ENCODE assay signal across 24 cellular contexts in genomic region chr9:103188966-103189365, GRCh38.
A peak's percentile ranks its signal among the peaks of the same experiment; 100 is the strongest.
DNase-seq lines count a peak whose midpoint lies in the region; ATAC-seq, FAIRE-seq and TF ChIP-seq lines count a peak whose summit lies in the region.
"Had no signal": no experiment of that assay in that cellular context is flagged by ENCODE, and none has a peak within 500 bp of the region (broad histone marks: within the 10 kb centered on the region; RNA-seq: fewer than 3 reads in every experiment).

No MANE protein-coding gene starts in this region.

- H3K4me1 ChIP-seq in heart left ventricle = peaks cover 0 to 2% (median 0%) of the 10 kb centered on the region in 12 donors
- no peaks in the 10 kb centered on the region for H3K4me1 ChIP-seq in left ventricle myocardium inferior
- no peaks in the 10 kb centered on the region for H3K4me1 ChIP-seq in astrocyte (ENCODE audit: insufficient read depth, low read length)
- H3K4me1 ChIP-seq in right cardiac atrium (ENCODE audit: control insufficient read depth, insufficient read depth, low read length) = no peaks in the 10 kb centered on the region
- H3K4me1 ChIP-seq in vagina = no peaks in the 10 kb centered on the region
- H3K4me1 ChIP-seq: HAP-1, Peyer's patch, SJSA1 had no signal

- H3K79me2 ChIP-seq in astrocyte (ENCODE audit: insufficient read depth, low read length) = no peaks in the 10 kb centered on the region

- peak in 3 of 4 donors; percentile 18 to 33 (median 24) for ATAC-seq in heart left ventricle
- ATAC-seq in right cardiac atrium = peak; percentile 46 to 88

- no peak for FAIRE-seq in astrocyte (lab: Jason Lieb, UNC)
- FAIRE-seq: A204.1 had no signal

- no peaks in the 10 kb centered on the region for H3K9me3 ChIP-seq in heart left ventricle
- no peaks in the 10 kb centered on the region for H3K9me3 ChIP-seq in left ventricle myocardium inferior (replicated peaks)
- H3K9me3 ChIP-seq in astrocyte (ENCODE audit: insufficient read depth, low read depth, low read length) = no peaks in the 10 kb centered on the region
- no peaks in the 10 kb centered on the region for H3K9me3 ChIP-seq in right cardiac atrium (ENCODE audit: control insufficient read depth, low read length)
- H3K9me3 ChIP-seq in vagina = no peaks in the 10 kb centered on the region
- H3K9me3 ChIP-seq: HAP-1, Peyer's patch, SJSA1 had no signal

- TF ChIP-seq CTCF in heart left ventricle (IDR thresholded peaks at IDR 0.05) (no peak), left ventricle myocardium inferior (IDR thresholded peaks at IDR 0.05; ENCODE audit: borderline replicate concordance) (no peak), astrocyte (IDR thresholded peaks at IDR 0.05; ENCODE audit: insufficient read depth, low read depth, low read length) (no peak), vagina (IDR thresholded peaks at IDR 0.05) (no peak), brain microvascular endothelial cell (IDR thresholded peaks at IDR 0.05; ENCODE audit: low read depth, low read length, missing control alignments) (no peak), GM13977 (IDR thresholded peaks at IDR 0.05; ENCODE audit: extremely low read depth, insufficient read depth, missing control alignments) (no peak)

- no peak overlapping the region for H3K4me3 ChIP-seq in heart left ventricle
- no peak overlapping the region for H3K4me3 ChIP-seq in left ventricle myocardium inferior
- no peak overlapping the region for H3K4me3 ChIP-seq in astrocyte (ENCODE audit: insufficient read depth, low read depth, low read length)
- H3K4me3 ChIP-seq in right cardiac atrium (ENCODE audit: low read length) = no peak overlapping the region
- H3K4me3 ChIP-seq in vagina = no peak overlapping the region
- no peak overlapping the region for H3K4me3 ChIP-seq in brain microvascular endothelial cell (ENCODE audit: low read depth, low read length)
- H3K4me3 ChIP-seq: HAP-1, Peyer's patch, SJSA1 had no signal

- no peaks in the 10 kb centered on the region for H3K4me1 Mint-ChIP-seq in astrocyte (ENCODE audit: low read depth, unreplicated experiment)
- H3K4me1 Mint-ChIP-seq: CD14-positive monocyte, IgD-negative memory B cell had no signal

- DNase-seq in heart left ventricle (peak in 1 of 5 donors; percentile 29), left ventricle myocardium inferior (no peak), astrocyte (ENCODE audit: low read depth) (no peak), right cardiac atrium (peak; percentile 18 to 72 (median 56)), vagina (ENCODE audit: extremely low spot score in 2 of 2) (no peak), brain microvascular endothelial cell (no peak), GM13977 (ENCODE audit: low spot score) (no peak)
- DNase-seq in activated CD4-positive, alpha-beta T cell treated with anti-CD3 and anti-CD28 coated beads for 4 hours = no peak
- DNase-seq: DMS53, GF-D8, MV-4-11, NCI-H1105 treated with DMSO at 0.1 percent for 48 hours, NCI-H1694, NCI-H2081, NCI-H2171, NCI-H345, NCI-H524, NCI-H82, Peyer's patch had no signal

- H3K36me3 Mint-ChIP-seq in astrocyte (ENCODE audit: low read depth, unreplicated experiment) = no peaks in the 10 kb centered on the region
- H3K36me3 Mint-ChIP-seq: CD14-positive monocyte, IgD-negative memory B cell had no signal

- H4K20me1 ChIP-seq in astrocyte (ENCODE audit: insufficient read depth, low read length) = no peaks in the 10 kb centered on the region

- H3K9me3 Mint-ChIP-seq in astrocyte (ENCODE audit: unreplicated experiment) = peaks cover 1% of the 10 kb centered on the region

- H3K9ac ChIP-seq in astrocyte (ENCODE audit: low read length) = no peak overlapping the region

- no peak overlapping the region for H3K27ac Mint-ChIP-seq in astrocyte (ENCODE audit: unreplicated experiment)
- H3K27ac Mint-ChIP-seq: CD14-positive monocyte, IgD-negative memory B cell had no signal

- no peaks in the 10 kb centered on the region for H3K27me3 Mint-ChIP-seq in astrocyte (ENCODE audit: low read depth, unreplicated experiment)
- H3K27me3 Mint-ChIP-seq: IgD-negative memory B cell had no signal

- in situ Hi-C loops in brain microvascular endothelial cell (cut with HindIII; ENCODE audit: low pct_ligation_motif_present, low sequenced_read_pairs) = no loop called here
- in situ Hi-C loops in GM13977 (cut with MboI; ENCODE audit: low pct_unique_long_range_greater_than_20kb, low sequenced_read_pairs, unreplicated experiment) = no loop called here

- H3K27me3 ChIP-seq in heart left ventricle (no peaks in the 10 kb centered on the region), left ventricle myocardium inferior (ENCODE audit: low read depth) (no peaks in the 10 kb centered on the region), astrocyte (ENCODE audit: insufficient read depth, low read length) (no peaks in the 10 kb centered on the region), right cardiac atrium (ENCODE audit: control insufficient read depth, insufficient read depth) (no peaks in the 10 kb centered on the region), vagina (no peaks in the 10 kb centered on the region), brain microvascular endothelial cell (replicated peaks) (no peaks in the 10 kb centered on the region)
- H3K27me3 ChIP-seq: Peyer's patch, SJSA1 had no signal

- H3K27ac ChIP-seq in heart left ventricle (peak overlapping the region in 2 of 12 donors; percentile 19 to 44), left ventricle myocardium inferior (replicated peaks) (no peak overlapping the region), astrocyte (ENCODE audit: low read depth, low read length) (no peak overlapping the region), right cardiac atrium (ENCODE audit: low read length) (no peak overlapping the region), vagina (peak overlapping the region; percentile 32), brain microvascular endothelial cell (no peak overlapping the region)
- H3K27ac ChIP-seq: Peyer's patch, SJSA1 had no signal

- H2AFZ ChIP-seq in astrocyte (ENCODE audit: low read depth, low read length) = peak overlapping the region; percentile 11

- 63 to 73% (median 68%) methylated on average over 11 of the region's 11 CpGs for WGBS in heart left ventricle, 4 donors
- WGBS in right cardiac atrium = 54% methylated on average over 11 of the region's 11 CpGs

- intact Hi-C loops in heart left ventricle (cut with DNase I) = no loop called here
- intact Hi-C loops in left ventricle myocardium inferior (cut with micrococcal nuclease) = no loop called here
- intact Hi-C loops in right cardiac atrium (cut with DNase I) = no loop called here
- intact Hi-C loops in vagina (cut with DNase I) = no loop called here

- no peak overlapping the region for H3K4me2 ChIP-seq in astrocyte (ENCODE audit: low read length)

- H3K36me3 ChIP-seq in heart left ventricle (no peaks in the 10 kb centered on the region), left ventricle myocardium inferior (no peaks in the 10 kb centered on the region), astrocyte (ENCODE audit: insufficient read depth, low read length) (no peaks in the 10 kb centered on the region), vagina (no peaks in the 10 kb centered on the region), brain microvascular endothelial cell (replicated peaks) (no peaks in the 10 kb centered on the region)
- H3K36me3 ChIP-seq: HAP-1, Peyer's patch, SJSA1 had no signal

- H3K4me3 Mint-ChIP-seq in astrocyte (ENCODE audit: unreplicated experiment) = no peak overlapping the region
- H3K4me3 Mint-ChIP-seq: CD14-positive monocyte, IgD-negative memory B cell had no signal

- TF ChIP-seq POLR2A in heart left ventricle (IDR thresholded peaks at IDR 0.05) = no peak
- TF ChIP-seq POLR2A in vagina (IDR thresholded peaks at IDR 0.05) = no peak

Comparison
In these comparisons a context has a peak if more than half of its experiments do, and no peak if none do; other contexts are left out.
1. DNase-seq: peak in right cardiac atrium (3 of 3); none in left ventricle myocardium inferior (single experiment), astrocyte (single experiment), vagina (0 of 2), brain microvascular endothelial cell (single experiment), activated CD4-positive, alpha-beta T cell treated with anti-CD3 and anti-CD28 coated beads for 4 hours (0 of 2) and GM13977 (single experiment).